8 cellular contexts compared by ENCODE assay signal in the genomic region with DNA sequence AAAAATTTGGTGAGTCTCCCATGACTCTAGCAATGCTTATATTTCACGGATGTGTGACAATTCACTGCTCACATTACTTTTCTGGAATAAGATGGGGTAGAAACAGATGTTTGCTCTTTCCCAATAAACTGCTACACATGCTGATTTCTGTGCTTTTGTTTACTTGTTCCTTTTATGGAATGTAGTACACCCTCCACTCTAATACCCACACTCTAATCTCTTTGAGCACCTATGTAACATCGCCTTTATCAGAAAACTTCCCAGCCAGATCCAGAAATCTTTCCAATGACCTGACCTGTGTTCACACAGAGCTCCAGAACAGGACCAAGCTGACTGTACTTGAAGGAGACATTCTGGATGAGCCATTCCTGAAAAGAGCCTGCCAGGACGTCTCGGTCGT. TPM values are rescaled to one million over a fixed set of nuclear protein-coding genes. Genes with fewer than 3 reads are reported as not detected.
"Had no signal": no experiment of that assay in that cellular context is flagged by ENCODE, and none has a peak within 500 bp of the region (broad histone marks: within the 10 kb centered on the region; RNA-seq: fewer than 3 reads in every experiment).

No MANE protein-coding gene starts in this region.

- H3K36me3 ChIP-seq: HAP-1 had no signal

- DNase-seq: H7, HFFc6, KBM-7 had no signal

- H3K9me3 ChIP-seq: HAP-1 had no signal

- H3K4me1 ChIP-seq: HAP-1 had no signal

- H3K4me3 ChIP-seq: GM23338, HAP-1 had no signal

RNA-seq across cellular contexts. Expression of a gene that starts 4.2 kb away (rescaled TPM):
- total RNA-seq: GM23338, H1, HFFc6, HT-29 had no signal
- polyA plus RNA-seq: GM23338, H1, IgD-negative memory B cell had no signal

RNA-seq across cellular contexts. Expression of a gene that starts 50.5 kb away (rescaled TPM):
- total RNA-seq: GM23338, H1, HFFc6, HT-29 had no signal
- polyA plus RNA-seq: GM23338, H1, IgD-negative memory B cell had no signal
